9 cellular contexts compared by ENCODE assay signal in genomic region chr6:6407061-6407723, GRCh38.
DNase-seq lines count a peak whose midpoint lies in the region; ATAC-seq lines count a peak whose summit lies in the region.
"Had no signal": no experiment of that assay in that cellular context is flagged by ENCODE, and none has a peak within 500 bp of the region (broad histone marks: within the 10 kb centered on the region; RNA-seq: fewer than 3 reads in every experiment).

No MANE protein-coding gene starts in this region.

- no peaks in the 10 kb centered on the region for H3K4me1 ChIP-seq in mesenchymal stem cell (ENCODE audit: control insufficient read depth, insufficient read depth, low read depth, low read length)

- no peak overlapping the region for H3K14ac ChIP-seq in mesenchymal stem cell (ENCODE audit: low read length in 2 of 2)

- no peak overlapping the region for H3K4ac ChIP-seq in mesenchymal stem cell (ENCODE audit: low read depth in 1 of 2, low read length in 2 of 2)

- no peak overlapping the region for H3K27ac Mint-ChIP-seq in activated CD4-positive, alpha-beta T cell treated with anti-CD3 and anti-CD28 coated beads, Interleukin-2, amount 10 ng/mL, durations not matched to agents 24 days and 14 days

- no peak overlapping the region for H3K4me2 ChIP-seq in mesenchymal stem cell (ENCODE audit: low read length, poor library complexity, severe bottlenecking)

- H3K4me3 ChIP-seq in mesenchymal stem cell (ENCODE audit: insufficient read depth in 1 of 2, low read depth in 1 of 2, low read length in 2 of 2), result peak overlapping the region in 1 of 2 experiments; percentile 43

- H3K23ac ChIP-seq in mesenchymal stem cell (ENCODE audit: low read length in 2 of 2), result no peak overlapping the region

- peak; percentile 96 for ATAC-seq in GM18517 (IDR thresholded peaks at IDR 0.05; ENCODE audit: unreplicated experiment)
- ATAC-seq in GM21737 (IDR thresholded peaks at IDR 0.05; ENCODE audit: unreplicated experiment), result peak; percentile 97

- H3K18ac ChIP-seq in mesenchymal stem cell (ENCODE audit: low read depth in 1 of 2, low read length in 2 of 2), result no peak overlapping the region

- no peaks in the 10 kb centered on the region for H3K27me3 ChIP-seq in mesenchymal stem cell (ENCODE audit: control insufficient read depth in 1 of 2, insufficient read depth in 1 of 2, low read length in 2 of 2)

- H2BK5ac ChIP-seq in mesenchymal stem cell (ENCODE audit: low read depth, low read length, poor library complexity, severe bottlenecking), result no peak overlapping the region

- no peak overlapping the region for H4K8ac ChIP-seq in mesenchymal stem cell (ENCODE audit: low read length)

- H3K9ac ChIP-seq in mesenchymal stem cell (ENCODE audit: low read length), result peak overlapping the region; percentile 85

- H3K36me3 ChIP-seq in mesenchymal stem cell (ENCODE audit: control insufficient read depth in 1 of 2, insufficient read depth in 2 of 2, low read depth in 1 of 2, low read length in 2 of 2), result no peaks in the 10 kb centered on the region

- no peak overlapping the region for H3K4me3 Mint-ChIP-seq in activated CD4-positive, alpha-beta T cell treated with anti-CD3 and anti-CD28 coated beads, Interleukin-2, amount 10 ng/mL, durations not matched to agents 24 days and 14 days

- H4K91ac ChIP-seq in mesenchymal stem cell (ENCODE audit: low read length), result no peak overlapping the region

- 35% methylated on average over 4 of the region's 4 CpGs for WGBS in mesenchymal stem cell

- no peaks in the 10 kb centered on the region for H3K4me1 Mint-ChIP-seq in activated CD4-positive, alpha-beta T cell treated with anti-CD3 and anti-CD28 coated beads, Interleukin-2, amount 10 ng/mL, durations not matched to agents 24 days and 14 days

- H3K9me3 ChIP-seq in mesenchymal stem cell (ENCODE audit: control insufficient read depth, low read length), result no peaks in the 10 kb centered on the region

- no peak overlapping the region for H2BK15ac ChIP-seq in mesenchymal stem cell (ENCODE audit: low read depth, poor library complexity, severe bottlenecking)

- H3K36me3 Mint-ChIP-seq in activated CD4-positive, alpha-beta T cell treated with anti-CD3 and anti-CD28 coated beads, Interleukin-2, amount 10 ng/mL, durations not matched to agents 24 days and 14 days (ENCODE audit: low read depth), result no peaks in the 10 kb centered on the region

- no peak overlapping the region for H3K27ac ChIP-seq in mesenchymal stem cell (ENCODE audit: low read length, poor library complexity, severe bottlenecking)

- no peak overlapping the region for H2AK5ac ChIP-seq in mesenchymal stem cell (ENCODE audit: low read length, severe bottlenecking)

- no peaks in the 10 kb centered on the region for H3K79me1 ChIP-seq in mesenchymal stem cell (replicated peaks; ENCODE audit: low read length, poor library complexity, severe bottlenecking)

- peaks cover 10% of the 10 kb centered on the region for H3K27me3 Mint-ChIP-seq in activated CD4-positive, alpha-beta T cell treated with anti-CD3 and anti-CD28 coated beads, Interleukin-2, amount 10 ng/mL, durations not matched to agents 24 days and 14 days

- H2AFZ ChIP-seq in mesenchymal stem cell (ENCODE audit: low read depth, low read length), result no peak overlapping the region

- intact Hi-C loops in activated CD4-positive, alpha-beta T cell treated with anti-CD3 and anti-CD28 coated beads, Interleukin-2, amount 10 ng/mL, durations not matched to agents 24 days and 14 days (cut with micrococcal nuclease), result no loop called here

- no peak overlapping the region for H2BK12ac ChIP-seq in mesenchymal stem cell (ENCODE audit: low read length in 2 of 2)

- no peak overlapping the region for H2BK120ac ChIP-seq in mesenchymal stem cell (ENCODE audit: low read depth, low read length)

- peak; percentile 81 for DNase-seq in KBM-7
- DNase-seq in mesenchymal stem cell, result no peak
- DNase-seq in stimulated activated CD4-positive, alpha-beta T cell treated with anti-CD3 and anti-CD28 coated beads, Interleukin-2, amount 100 ng/mL, for 48 hours, result no peak
- no peak for DNase-seq in NCI-H69 (lab: John Stamatoyannopoulos, UW)
- DNase-seq in activated CD4-positive, alpha-beta T cell treated with anti-CD3 and anti-CD28 coated beads, Interleukin-2, amount 10 ng/mL, durations not matched to agents 24 days and 14 days, result no peak
- no peak for DNase-seq in NCI-H1436 treated with DMSO at 0.1 percent for 48 hours (lab: John Stamatoyannopoulos, UW)
- DNase-seq: occipital lobe had no signal

- in situ Hi-C loops in KBM-7 (cut with MboI; ENCODE audit: low pct_unique_long_range_greater_than_20kb, low sequenced_read_pairs), result no loop called here

- H3K9me3 Mint-ChIP-seq in activated CD4-positive, alpha-beta T cell treated with anti-CD3 and anti-CD28 coated beads, Interleukin-2, amount 10 ng/mL, durations not matched to agents 24 days and 14 days, result no peaks in the 10 kb centered on the region
